In genomic region chr2:25722224-25722623, GRCh38 we compare ENCODE assay signal across 20 cellular contexts. TPM values are rescaled to one million over a fixed set of nuclear protein-coding genes. Genes with fewer than 3 reads are reported as not detected.
DNase-seq lines count a peak whose midpoint lies in the region; ATAC-seq lines count a peak whose summit lies in the region.
"Had no signal": no experiment of that assay in that cellular context is flagged by ENCODE, and none has a peak within 500 bp of the region (broad histone marks: within the 10 kb centered on the region; RNA-seq: fewer than 3 reads in every experiment).

No MANE protein-coding gene starts in this region.

- POLR2A ChIA-PET in activated CD4-positive, alpha-beta T cell treated with anti-CD3 and anti-CD28 coated beads, Interleukin-2, amount 10 ng/mL, durations not matched to agents 7 days and 5 days (lab: Charles Lee), result interaction anchor here (0.7 kb wide), 1 partner anchor 26 kb away, joined by 15 read pairs; no protein-coding TSS in a partner anchor

- H3K27ac Mint-ChIP-seq in activated CD8-positive, alpha-beta memory T cell treated with anti-CD3 and anti-CD28 coated beads, Interleukin-2, amount 10 ng/mL, durations not matched to agents 7 days and 5 days, result no peak overlapping the region
- no peak overlapping the region for H3K27ac Mint-ChIP-seq in activated T-helper 17 cell treated with anti-CD3 and anti-CD28 coated beads, Interleukin-2, amount 50 U/mL, for 72 hours
- H3K27ac Mint-ChIP-seq in stimulated activated effector memory CD8-positive, alpha-beta T cell treated with anti-CD3 and anti-CD28 coated beads, Interleukin-12 subunit alpha, Interleukin-12 subunit beta, amount 100 ng/mL, for 72 hours, result no peak overlapping the region
- H3K27ac Mint-ChIP-seq in activated CD4-positive, alpha-beta T cell treated with anti-CD3 and anti-CD28 coated beads, Interleukin-2, amount 10 ng/mL, durations not matched to agents 7 days and 5 days, result no peak overlapping the region
- H3K27ac Mint-ChIP-seq: CD4-positive, alpha-beta memory T cell; HFFc6 had no signal

- peaks cover 16% of the 10 kb centered on the region for H3K4me1 Mint-ChIP-seq in activated CD8-positive, alpha-beta memory T cell treated with anti-CD3 and anti-CD28 coated beads, Interleukin-2, amount 10 ng/mL, durations not matched to agents 7 days and 5 days
- H3K4me1 Mint-ChIP-seq in activated T-helper 17 cell treated with anti-CD3 and anti-CD28 coated beads, Interleukin-2, amount 50 U/mL, for 72 hours, result no peaks in the 10 kb centered on the region
- peaks cover 16% of the 10 kb centered on the region for H3K4me1 Mint-ChIP-seq in stimulated activated effector memory CD8-positive, alpha-beta T cell treated with anti-CD3 and anti-CD28 coated beads, Interleukin-12 subunit alpha, Interleukin-12 subunit beta, amount 100 ng/mL, for 72 hours
- peaks cover 7% of the 10 kb centered on the region for H3K4me1 Mint-ChIP-seq in activated CD4-positive, alpha-beta T cell treated with anti-CD3 and anti-CD28 coated beads, Interleukin-2, amount 10 ng/mL, durations not matched to agents 7 days and 5 days
- peaks cover 4% of the 10 kb centered on the region for H3K4me1 Mint-ChIP-seq in activated T-cell treated with anti-CD3 and anti-CD28 coated beads, Interleukin-2, amount 50 U/mL, for 4 hours (ENCODE audit: low read depth)
- H3K4me1 Mint-ChIP-seq: CD14-positive monocyte had no signal

- no peaks in the 10 kb centered on the region for H3K9me3 Mint-ChIP-seq in activated CD8-positive, alpha-beta memory T cell treated with anti-CD3 and anti-CD28 coated beads, Interleukin-2, amount 10 ng/mL, durations not matched to agents 7 days and 5 days (ENCODE audit: low read depth)
- H3K9me3 Mint-ChIP-seq in activated T-helper 17 cell treated with anti-CD3 and anti-CD28 coated beads, Interleukin-2, amount 50 U/mL, for 72 hours, result no peaks in the 10 kb centered on the region
- no peaks in the 10 kb centered on the region for H3K9me3 Mint-ChIP-seq in stimulated activated effector memory CD8-positive, alpha-beta T cell treated with anti-CD3 and anti-CD28 coated beads, Interleukin-12 subunit alpha, Interleukin-12 subunit beta, amount 100 ng/mL, for 72 hours
- no peaks in the 10 kb centered on the region for H3K9me3 Mint-ChIP-seq in activated CD4-positive, alpha-beta T cell treated with anti-CD3 and anti-CD28 coated beads, Interleukin-2, amount 10 ng/mL, durations not matched to agents 7 days and 5 days
- H3K9me3 Mint-ChIP-seq in activated T-cell treated with anti-CD3 and anti-CD28 coated beads, Interleukin-2, amount 50 U/mL, for 4 hours, result no peaks in the 10 kb centered on the region
- H3K9me3 Mint-ChIP-seq: HFFc6 had no signal

- CTCF ChIA-PET in activated CD8-positive, alpha-beta memory T cell treated with anti-CD3 and anti-CD28 coated beads, Interleukin-2, amount 10 ng/mL, durations not matched to agents 7 days and 5 days (lab: Charles Lee), result no interaction called here
- CTCF ChIA-PET in activated CD4-positive, alpha-beta T cell treated with anti-CD3 and anti-CD28 coated beads, Interleukin-2, amount 10 ng/mL, durations not matched to agents 7 days and 5 days (lab: Charles Lee), result interaction anchor here (0.6 to 1.6 kb wide), 3 partner anchors 14 to 77 kb away, joined by 3 to 4 read pairs (median 3); no protein-coding TSS in a partner anchor

- peak; percentile 55 for ATAC-seq in activated CD8-positive, alpha-beta memory T cell treated with anti-CD3 and anti-CD28 coated beads, Interleukin-2, amount 10 ng/mL, durations not matched to agents 7 days and 5 days
- peak; percentile 35 for ATAC-seq in activated T-helper 17 cell treated with anti-CD3 and anti-CD28 coated beads, Interleukin-2, amount 50 U/mL, for 72 hours (replicated peaks)
- peak; percentile 89 for ATAC-seq in stimulated activated effector memory CD8-positive, alpha-beta T cell treated with anti-CD3 and anti-CD28 coated beads, Interleukin-12 subunit alpha, Interleukin-12 subunit beta, amount 100 ng/mL, for 72 hours
- ATAC-seq in activated T-cell treated with anti-CD3 and anti-CD28 coated beads, Interleukin-2, amount 50 U/mL, for 4 hours, result no peak
- ATAC-seq: A549 had no signal

- DNase-seq in activated CD8-positive, alpha-beta memory T cell treated with anti-CD3 and anti-CD28 coated beads, Interleukin-2, amount 10 ng/mL, durations not matched to agents 7 days and 5 days, result no peak
- no peak for DNase-seq in activated CD8-positive, alpha-beta memory T cell treated with anti-CD3 and anti-CD28 coated beads for 24 hours
- DNase-seq in stimulated activated effector memory CD8-positive, alpha-beta T cell treated with anti-CD3 and anti-CD28 coated beads, Interleukin-12 subunit alpha, Interleukin-12 subunit beta, amount 100 ng/mL, for 72 hours (ENCODE audit: low spot score in 2 of 2), result no peak
- no peak for DNase-seq in activated CD4-positive, alpha-beta T cell treated with anti-CD3 and anti-CD28 coated beads, Interleukin-2, amount 10 ng/mL, durations not matched to agents 7 days and 5 days
- DNase-seq in activated T-cell treated with anti-CD3 and anti-CD28 coated beads, Interleukin-2, amount 50 U/mL, for 4 hours, result no peak
- DNase-seq: 8988T; ACHN; AML-193; BE2C; Calu3; CD4-positive, alpha-beta memory T cell; COR-L47; DMS53; DMS79 treated with DMSO at 0.1 percent for 48 hours; GF-D8; GOT3; HFFc6 had no signal

- peaks cover 3% of the 10 kb centered on the region for H3K27me3 Mint-ChIP-seq in activated CD8-positive, alpha-beta memory T cell treated with anti-CD3 and anti-CD28 coated beads, Interleukin-2, amount 10 ng/mL, durations not matched to agents 7 days and 5 days
- H3K27me3 Mint-ChIP-seq in activated T-helper 17 cell treated with anti-CD3 and anti-CD28 coated beads, Interleukin-2, amount 50 U/mL, for 72 hours, result peaks cover 4% of the 10 kb centered on the region
- peaks cover 8% of the 10 kb centered on the region for H3K27me3 Mint-ChIP-seq in activated CD4-positive, alpha-beta T cell treated with anti-CD3 and anti-CD28 coated beads, Interleukin-2, amount 10 ng/mL, durations not matched to agents 7 days and 5 days
- H3K27me3 Mint-ChIP-seq in activated T-cell treated with anti-CD3 and anti-CD28 coated beads, Interleukin-2, amount 50 U/mL, for 4 hours (ENCODE audit: low read depth), result peaks cover 3% of the 10 kb centered on the region

- H3K36me3 Mint-ChIP-seq in activated CD8-positive, alpha-beta memory T cell treated with anti-CD3 and anti-CD28 coated beads, Interleukin-2, amount 10 ng/mL, durations not matched to agents 7 days and 5 days, result no peaks in the 10 kb centered on the region
- H3K36me3 Mint-ChIP-seq in activated T-helper 17 cell treated with anti-CD3 and anti-CD28 coated beads, Interleukin-2, amount 50 U/mL, for 72 hours (ENCODE audit: low read depth), result no peaks in the 10 kb centered on the region
- H3K36me3 Mint-ChIP-seq in stimulated activated effector memory CD8-positive, alpha-beta T cell treated with anti-CD3 and anti-CD28 coated beads, Interleukin-12 subunit alpha, Interleukin-12 subunit beta, amount 100 ng/mL, for 72 hours, result no peaks in the 10 kb centered on the region
- H3K36me3 Mint-ChIP-seq in activated CD4-positive, alpha-beta T cell treated with anti-CD3 and anti-CD28 coated beads, Interleukin-2, amount 10 ng/mL, durations not matched to agents 7 days and 5 days (ENCODE audit: low read depth), result no peaks in the 10 kb centered on the region
- no peaks in the 10 kb centered on the region for H3K36me3 Mint-ChIP-seq in activated T-cell treated with anti-CD3 and anti-CD28 coated beads, Interleukin-2, amount 50 U/mL, for 4 hours (ENCODE audit: insufficient read depth)
- H3K36me3 Mint-ChIP-seq: CD14-positive monocyte; CD4-positive, alpha-beta memory T cell had no signal

- H3K4me3 Mint-ChIP-seq in activated CD8-positive, alpha-beta memory T cell treated with anti-CD3 and anti-CD28 coated beads, Interleukin-2, amount 10 ng/mL, durations not matched to agents 7 days and 5 days, result no peak overlapping the region
- H3K4me3 Mint-ChIP-seq in activated T-helper 17 cell treated with anti-CD3 and anti-CD28 coated beads, Interleukin-2, amount 50 U/mL, for 72 hours, result no peak overlapping the region
- H3K4me3 Mint-ChIP-seq in stimulated activated effector memory CD8-positive, alpha-beta T cell treated with anti-CD3 and anti-CD28 coated beads, Interleukin-12 subunit alpha, Interleukin-12 subunit beta, amount 100 ng/mL, for 72 hours, result no peak overlapping the region
- no peak overlapping the region for H3K4me3 Mint-ChIP-seq in activated CD4-positive, alpha-beta T cell treated with anti-CD3 and anti-CD28 coated beads, Interleukin-2, amount 10 ng/mL, durations not matched to agents 7 days and 5 days
- no peak overlapping the region for H3K4me3 Mint-ChIP-seq in activated T-cell treated with anti-CD3 and anti-CD28 coated beads, Interleukin-2, amount 50 U/mL, for 4 hours
- H3K4me3 Mint-ChIP-seq: CD14-positive monocyte; CD4-positive, alpha-beta memory T cell; HFFc6 had no signal

RNA-seq across cellular contexts. Expression of gene DTNB, which starts 48.8 kb away (rescaled TPM):
- 10 to 100 TPM; 23.7 to 49.8 TPM for total RNA-seq in activated CD8-positive, alpha-beta memory T cell treated with anti-CD3 and anti-CD28 coated beads, Interleukin-2, amount 10 ng/mL, durations not matched to agents 7 days and 5 days
- 10 to 100 TPM; 10.0 to 11.8 TPM for total RNA-seq in activated T-helper 17 cell treated with anti-CD3 and anti-CD28 coated beads, Interleukin-2, amount 50 U/mL, for 72 hours
- total RNA-seq in activated CD4-positive, alpha-beta T cell treated with anti-CD3 and anti-CD28 coated beads, Interleukin-2, amount 10 ng/mL, durations not matched to agents 7 days and 5 days, result 10 to 100 TPM; 29.8 to 31.0 TPM
- total RNA-seq in activated T-cell treated with anti-CD3 and anti-CD28 coated beads, Interleukin-2, amount 50 U/mL, for 4 hours, result 10 to 100 TPM in 2 of 3 donors, 1 to 10 TPM in 1; 9.1 to 12.3 (median 11.2) TPM

Comparison
In these comparisons a context has a peak if more than half of its experiments do, and no peak if none do; other contexts are left out.
1. ATAC-seq: peak in activated CD8-positive, alpha-beta memory T cell treated with anti-CD3 and anti-CD28 coated beads, Interleukin-2, amount 10 ng/mL, durations not matched to agents 7 days and 5 days (single experiment), activated T-helper 17 cell treated with anti-CD3 and anti-CD28 coated beads, Interleukin-2, amount 50 U/mL, for 72 hours (single experiment) and stimulated activated effector memory CD8-positive, alpha-beta T cell treated with anti-CD3 and anti-CD28 coated beads, Interleukin-12 subunit alpha, Interleukin-12 subunit beta, amount 100 ng/mL, for 72 hours (single experiment); none in activated T-cell treated with anti-CD3 and anti-CD28 coated beads, Interleukin-2, amount 50 U/mL, for 4 hours (0 of 2).